ENCODE assay signal across 1 cellular context in genomic region chrX:68694429-68695205, GRCh38.
TF ChIP-seq lines count a peak whose summit lies in the region.

No MANE protein-coding gene starts in this region.

TF ChIP-seq in K562, 482 proteins besides CTCF, POLR2A, EP300 and RAD21 (continued from another document):
- TF ChIP-seq MYNN (IDR thresholded peaks at IDR 0.05) (no peak), MYNN (CRISPR knock-in tag; IDR thresholded peaks at IDR 0.05) (no peak), GTF3C2 (IDR thresholded peaks at IDR 0.05; ENCODE audit: borderline replicate concordance, extremely low read depth, insufficient read length) (no peak), RFX1 (IDR thresholded peaks at IDR 0.05) (no peak), EHMT2 (IDR thresholded peaks at IDR 0.05) (no peak), BCLAF1 (IDR thresholded peaks at IDR 0.05; ENCODE audit: borderline replicate concordance in 1 of 2, control insufficient read depth in 1 of 2, low read depth in 2 of 2, low read length in 1 of 2) (no peak), KDM2B (CRISPR knock-in tag; IDR thresholded peaks at IDR 0.05) (no peak), ZNF263 (CRISPR knock-in tag; IDR thresholded peaks at IDR 0.05; ENCODE audit: borderline replicate concordance) (no peak), NFIX (CRISPR knock-in tag; IDR thresholded peaks at IDR 0.05; ENCODE audit: low read depth) (no peak), ZSCAN32 (CRISPR knock-in tag; IDR thresholded peaks at IDR 0.05) (no peak), FOXP4 (CRISPR knock-in tag; IDR thresholded peaks at IDR 0.05; ENCODE audit: borderline replicate concordance) (no peak), ZNF77 (CRISPR knock-in tag; IDR thresholded peaks at IDR 0.05) (no peak), POLR3G (IDR thresholded peaks at IDR 0.05; ENCODE audit: extremely low read depth, insufficient read length, insufficient replicate concordance) (no peak), CREB5 (CRISPR knock-in tag; IDR thresholded peaks at IDR 0.05) (no peak), TARDBP (IDR thresholded peaks at IDR 0.05) (no peak)
